9 cellular contexts compared by ENCODE assay signal in the genomic region with DNA sequence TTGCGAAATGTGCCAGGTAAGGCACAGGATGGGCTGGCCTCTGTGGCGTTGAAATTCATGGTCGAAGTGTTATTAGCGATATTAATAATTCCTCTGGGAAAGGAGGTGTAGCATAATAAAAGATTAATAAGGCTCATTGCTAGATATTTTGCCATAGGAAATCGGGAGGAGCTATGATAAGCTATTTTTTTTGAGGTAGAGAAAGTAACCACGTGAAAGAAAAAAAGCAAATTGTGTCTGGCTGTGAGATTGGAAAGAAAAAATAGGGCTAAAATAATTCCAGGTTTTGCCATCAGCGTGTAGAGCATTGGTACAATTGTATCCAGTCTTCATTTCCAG. TPM values are rescaled to one million over a fixed set of nuclear protein-coding genes. Genes with fewer than 3 reads are reported as not detected.
DNase-seq lines count a peak whose midpoint lies in the region; ATAC-seq, FAIRE-seq and TF ChIP-seq lines count a peak whose summit lies in the region.
"Had no signal": no experiment of that assay in that cellular context is flagged by ENCODE, and none has a peak within 500 bp of the region (broad histone marks: within the 10 kb centered on the region; RNA-seq: fewer than 3 reads in every experiment).

No MANE protein-coding gene starts in this region.

- H3K9me3 ChIP-seq in heart right ventricle (no peaks in the 10 kb centered on the region), mucosa of rectum (ENCODE audit: control insufficient read depth in 2 of 2, low read length in 2 of 2) (no peaks in the 10 kb centered on the region)

- intact Hi-C loops in heart right ventricle (cut with DNase I) = loop anchor here in 6 of 10 donors (5.0 to 10.0 kb wide), 4 partner anchors 142 to 542 kb away; a partner anchor contains a TSS
- intact Hi-C loops in cardiac septum (cut with DNase I) = loop anchor here (5.0 kb wide), 1 partner anchor 75 kb away; no protein-coding TSS in a partner anchor

- H3K4me3 ChIP-seq in heart right ventricle (peak overlapping the region; percentile 80 to 95 (median 84)), mucosa of rectum (ENCODE audit: low read length in 2 of 2) (peak overlapping the region; percentile 78 to 79)

- TF ChIP-seq CTCF in heart right ventricle (IDR thresholded peaks at IDR 0.05) = no peak

- DNase-seq in heart right ventricle (no peak), cardiac septum (ENCODE audit: low spot score) (no peak), caudate nucleus (lab: John Stamatoyannopoulos, UW) (no peak), urothelium cell line (ENCODE audit: low spot score) (no peak)
- DNase-seq: GF-D8 had no signal

- peak overlapping the region in 1 of 2 donors; percentile 74 for H3K9ac ChIP-seq in mucosa of rectum (ENCODE audit: low read depth in 1 of 2, low read length in 2 of 2)

- H3K4me1 ChIP-seq in heart right ventricle (peaks cover 3 to 25% (median 22%) of the 10 kb centered on the region in 9 donors), mucosa of rectum (ENCODE audit: control insufficient read depth in 2 of 2, insufficient read depth in 2 of 2, low read length in 2 of 2) (peaks cover 5 to 7% of the 10 kb centered on the region in 2 donors)

- peak overlapping the region in 5 of 10 donors; percentile 62 to 79 (median 77) for H3K27ac ChIP-seq in heart right ventricle
- H3K27ac ChIP-seq in caudate nucleus (ENCODE audit: low read depth, low read length) = peak overlapping the region; percentile 89
- H3K27ac ChIP-seq in mucosa of rectum (ENCODE audit: low read depth in 2 of 2, low read length in 2 of 2) = no peak overlapping the region

- peak; percentile 9 for FAIRE-seq in urothelium cell line (lab: Jason Lieb, UNC)

- H3K36me3 ChIP-seq in heart right ventricle (no peaks in the 10 kb centered on the region), mucosa of rectum (ENCODE audit: control insufficient read depth in 2 of 2, insufficient read depth in 2 of 2, low read length in 2 of 2) (no peaks in the 10 kb centered on the region)

- 2 to 3% methylated on average over 7 of the region's 7 CpGs for WGBS in heart right ventricle, 2 donors

- no peak for ATAC-seq in heart right ventricle
- ATAC-seq in GM21529 (IDR thresholded peaks at IDR 0.05; ENCODE audit: unreplicated experiment) = no peak
- no peak for ATAC-seq in GM21723 (IDR thresholded peaks at IDR 0.05; ENCODE audit: unreplicated experiment)
- ATAC-seq in HG03571 (IDR thresholded peaks at IDR 0.05; ENCODE audit: unreplicated experiment) = no peak

- H3K27me3 ChIP-seq in heart right ventricle (no peaks in the 10 kb centered on the region), mucosa of rectum (ENCODE audit: control insufficient read depth in 2 of 2, insufficient read depth in 2 of 2, low read length in 2 of 2) (no peaks in the 10 kb centered on the region)

RNA-seq across cellular contexts. Expression of a gene that starts 1.0 kb away (rescaled TPM):
- 10 to 100 TPM in 3 of 10 donors, 1 to 10 TPM in 7; 4.8 to 19.4 (median 8.8) TPM for total RNA-seq in heart right ventricle
- polyA plus RNA-seq in heart right ventricle = 1 to 10 TPM; 1.3 to 1.4 TPM
- 21.8 TPM for total RNA-seq in cardiac septum
